3 cellular contexts compared by ENCODE assay signal in genomic region chr6:56837322-56837894, GRCh38.
TF ChIP-seq lines count a peak whose summit lies in the region.

No MANE protein-coding gene starts in this region.

TF ChIP-seq in GM23338, 12 proteins besides CTCF, POLR2A, EP300 and RAD21:
- TF ChIP-seq JUNB (IDR thresholded peaks at IDR 0.05; ENCODE audit: unreplicated experiment) (no peak), NANOG (IDR thresholded peaks at IDR 0.05; ENCODE audit: borderline replicate concordance) (no peak), REST (IDR thresholded peaks at IDR 0.05; ENCODE audit: unreplicated experiment) (no peak), ETS1 (IDR thresholded peaks at IDR 0.05) (no peak), EZH2 (IDR thresholded peaks at IDR 0.05; ENCODE audit: low read depth, unreplicated experiment) (no peak), POLR2AphosphoS5 (IDR thresholded peaks at IDR 0.05; ENCODE audit: low read depth) (no peak)

TF ChIP-seq in IMR-90, 13 proteins besides CTCF, POLR2A, EP300 and RAD21:
- TF ChIP-seq MAFK (IDR thresholded peaks at IDR 0.05; ENCODE audit: low read depth, low read length) (no peak), NFE2L2 (IDR thresholded peaks at IDR 0.05; ENCODE audit: low read depth, low read length) (no peak), SMC3 (IDR thresholded peaks at IDR 0.05; ENCODE audit: low read depth, low read length) (no peak), MXI1 (IDR thresholded peaks at IDR 0.05; ENCODE audit: borderline replicate concordance, low read depth, low read length) (no peak), RCOR1 (IDR thresholded peaks at IDR 0.05; ENCODE audit: insufficient replicate concordance, low read length) (no peak), CHD1 (IDR thresholded peaks at IDR 0.05; ENCODE audit: low read depth, low read length) (no peak), MAZ (IDR thresholded peaks at IDR 0.05; ENCODE audit: borderline replicate concordance, low read depth, low read length) (no peak), USF2 (IDR thresholded peaks at IDR 0.05; ENCODE audit: low read depth, low read length) (no peak), ELK1 (IDR thresholded peaks at IDR 0.05; ENCODE audit: borderline replicate concordance, low read depth, low read length) (no peak), RFX5 (IDR thresholded peaks at IDR 0.05; ENCODE audit: low read depth, low read length) (no peak), BHLHE40 (IDR thresholded peaks at IDR 0.05; ENCODE audit: low read depth, low read length) (no peak), FOS (IDR thresholded peaks at IDR 0.05; ENCODE audit: low read depth, low read length) (no peak), CEBPB (IDR thresholded peaks at IDR 0.05; ENCODE audit: low read depth, low read length) (no peak)

TF ChIP-seq in WTC11, 78 proteins besides CTCF, POLR2A, EP300 and RAD21:
- TF ChIP-seq HMGA2 (CRISPR knock-in tag; IDR thresholded peaks at IDR 0.05) (no peak), HMGXB4 (CRISPR knock-in tag; IDR thresholded peaks at IDR 0.05) (no peak), MAX (CRISPR knock-in tag; IDR thresholded peaks at IDR 0.05) (no peak), ZNF263 (CRISPR knock-in tag; IDR thresholded peaks at IDR 0.05; ENCODE audit: low read depth) (no peak), ZBTB21 (CRISPR knock-in tag; IDR thresholded peaks at IDR 0.05; ENCODE audit: borderline replicate concordance) (no peak), CREM (CRISPR knock-in tag; IDR thresholded peaks at IDR 0.05) (no peak), GABPB1 (CRISPR knock-in tag; IDR thresholded peaks at IDR 0.05) (no peak), SOX15 (CRISPR knock-in tag; IDR thresholded peaks at IDR 0.05) (no peak), ZNF416 (CRISPR knock-in tag; IDR thresholded peaks at IDR 0.05) (no peak), RELA (CRISPR knock-in tag; IDR thresholded peaks at IDR 0.05; ENCODE audit: borderline replicate concordance) (no peak), JUN (CRISPR knock-in tag; IDR thresholded peaks at IDR 0.05) (no peak)
TF ChIP-seq in WTC11: peak in this region for 0.
